In genomic region chr1:185568155-185569123, GRCh38 we compare ENCODE assay signal across 16 cellular contexts.
DNase-seq lines count a peak whose midpoint lies in the region; ATAC-seq and TF ChIP-seq lines count a peak whose summit lies in the region.
"Had no signal": no experiment of that assay in that cellular context is flagged by ENCODE, and none has a peak within 500 bp of the region (broad histone marks: within the 10 kb centered on the region; RNA-seq: fewer than 3 reads in every experiment).

No MANE protein-coding gene starts in this region.

- CTCF ChIA-PET in activated CD8-positive, alpha-beta memory T cell treated with anti-CD3 and anti-CD28 coated beads, Interleukin-2, amount 10 ng/mL, durations not matched to agents 7 days and 5 days (lab: Charles Lee): interaction anchor here (1.0 to 2.6 kb wide), 8 partner anchors 8 to 252 kb away, joined by 3 to 16 read pairs (median 4); partner anchors contain the start of gene IVNS1ABP

- no peak for DNase-seq in activated CD8-positive, alpha-beta memory T cell treated with anti-CD3 and anti-CD28 coated beads, Interleukin-2, amount 10 ng/mL, durations not matched to agents 7 days and 5 days
- DNase-seq in activated CD8-positive, alpha-beta memory T cell treated with anti-CD3 and anti-CD28 coated beads for 24 hours: no peak
- DNase-seq in NOMO-1 (lab: John Stamatoyannopoulos, UW; ENCODE audit: unreplicated experiment in 2 of 2) (peak; percentile 39 to 87), astrocyte of the spinal cord (ENCODE audit: low read depth, low spot score) (peak; percentile 5), spleen (no peak), COLO668 (lab: John Stamatoyannopoulos, UW; ENCODE audit: unreplicated experiment) (no peak), pons (ENCODE audit: low spot score) (no peak)
- DNase-seq: activated CD4-positive, alpha-beta T cell treated with anti-CD3 and anti-CD28 coated beads, Interleukin-2, amount 50 U/mL, for 1 hour; effector CD8-positive, alpha-beta T cell; GDM1; HCEC 1CT; NCI-H345; SHP77; stimulated activated CD4-positive, alpha-beta T cell treated with anti-CD3 and anti-CD28 coated beads, Interleukin-4, amount 100 ng/mL, for 24 hours had no signal

- H3K27ac ChIP-seq in spleen: peak overlapping the region in 7 of 8 donors; percentile 2 to 78 (median 52)
- H3K27ac ChIP-seq: prostate gland had no signal

- 40 to 59% (median 51%) methylated on average over 3 of the region's 3 CpGs for WGBS in spleen, 5 donors

- in situ Hi-C loops in astrocyte of the spinal cord (cut with HindIII; ENCODE audit: low sequenced_read_pairs): no loop called here

- H3K27me3 ChIP-seq in spleen (replicated peaks in 1 of 7): no peaks in the 10 kb centered on the region

- H3K36me3 ChIP-seq in spleen: no peaks in the 10 kb centered on the region
- H3K36me3 ChIP-seq: prostate gland had no signal

- intact Hi-C loops in spleen (cut with DNase I; ENCODE audit: low total_unique reads): loop anchor here (10.0 kb wide), 1 partner anchor 254 kb away; the partner anchor contains the start of gene IVNS1ABP

- peaks cover 0 to 45% (median 26%) of the 10 kb centered on the region in 6 donors for H3K4me1 ChIP-seq in spleen
- H3K4me1 ChIP-seq: prostate gland had no signal

- ATAC-seq in activated CD8-positive, alpha-beta memory T cell treated with anti-CD3 and anti-CD28 coated beads, Interleukin-2, amount 10 ng/mL, durations not matched to agents 7 days and 5 days: peak; percentile 52
- no peak for ATAC-seq in GM18519 (IDR thresholded peaks at IDR 0.05; ENCODE audit: low FRiP score, unreplicated experiment)

- H3K4me1 Mint-ChIP-seq in activated CD8-positive, alpha-beta memory T cell treated with anti-CD3 and anti-CD28 coated beads, Interleukin-2, amount 10 ng/mL, durations not matched to agents 7 days and 5 days: peaks cover 45% of the 10 kb centered on the region

- H3K27ac Mint-ChIP-seq in activated CD8-positive, alpha-beta memory T cell treated with anti-CD3 and anti-CD28 coated beads, Interleukin-2, amount 10 ng/mL, durations not matched to agents 7 days and 5 days: peak overlapping the region; percentile 88

- no peak for TF ChIP-seq POLR2A in spleen (IDR thresholded peaks at IDR 0.05)

- no peak overlapping the region for H3K4me3 Mint-ChIP-seq in activated CD8-positive, alpha-beta memory T cell treated with anti-CD3 and anti-CD28 coated beads, Interleukin-2, amount 10 ng/mL, durations not matched to agents 7 days and 5 days

- no peaks in the 10 kb centered on the region for H3K27me3 Mint-ChIP-seq in activated CD8-positive, alpha-beta memory T cell treated with anti-CD3 and anti-CD28 coated beads, Interleukin-2, amount 10 ng/mL, durations not matched to agents 7 days and 5 days

- H3K4me3 ChIP-seq in astrocyte of the spinal cord (ENCODE audit: low read depth, low read length) (no peak overlapping the region), spleen (no peak overlapping the region)
- H3K4me3 ChIP-seq: prostate gland had no signal

- H3K9me3 Mint-ChIP-seq in activated CD8-positive, alpha-beta memory T cell treated with anti-CD3 and anti-CD28 coated beads, Interleukin-2, amount 10 ng/mL, durations not matched to agents 7 days and 5 days (ENCODE audit: low read depth): peaks cover 6% of the 10 kb centered on the region

- peaks cover 21% of the 10 kb centered on the region for H3K36me3 Mint-ChIP-seq in activated CD8-positive, alpha-beta memory T cell treated with anti-CD3 and anti-CD28 coated beads, Interleukin-2, amount 10 ng/mL, durations not matched to agents 7 days and 5 days

- H3K9me3 ChIP-seq in spleen: no peaks in the 10 kb centered on the region
- H3K9me3 ChIP-seq: prostate gland had no signal

- no peak for TF ChIP-seq CTCF in astrocyte of the spinal cord (IDR thresholded peaks at IDR 0.05; ENCODE audit: low read depth, low read length)
- TF ChIP-seq CTCF in spleen (IDR thresholded peaks at IDR 0.05 in 8 of 11, conservative IDR thresholded peaks at IDR 0.05 in 3 of 11): no peak

Comparison
In these comparisons a context has a peak if more than half of its experiments do, and no peak if none do; other contexts are left out.
1. DNase-seq: peak in NOMO-1 (2 of 2) and astrocyte of the spinal cord (single experiment); none in activated CD8-positive, alpha-beta memory T cell treated with anti-CD3 and anti-CD28 coated beads, Interleukin-2, amount 10 ng/mL, durations not matched to agents 7 days and 5 days (single experiment), activated CD8-positive, alpha-beta memory T cell treated with anti-CD3 and anti-CD28 coated beads for 24 hours (single experiment), spleen (single experiment), COLO668 (single experiment) and pons (single experiment).